In the genomic region with DNA sequence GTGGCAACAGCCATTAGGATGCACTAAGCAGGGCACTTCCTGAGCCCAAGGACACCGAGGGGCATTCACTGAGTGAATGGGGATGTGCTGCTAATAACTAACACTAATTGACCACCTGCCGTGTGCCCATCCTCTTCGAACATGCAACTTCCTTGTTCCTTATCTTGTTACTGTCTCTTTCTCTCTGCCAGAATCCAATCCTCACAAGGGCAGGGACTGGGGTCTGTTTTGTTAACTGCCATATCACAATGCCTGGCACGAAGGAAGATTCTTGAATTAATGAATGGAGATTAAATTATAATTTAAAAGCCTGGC, we compare ENCODE assay signal across 24 cellular contexts. TPM values are rescaled to one million over a fixed set of nuclear protein-coding genes. Genes with fewer than 3 reads are reported as not detected.
A peak's percentile ranks its signal among the peaks of the same experiment; 100 is the strongest.
DNase-seq lines count a peak whose midpoint lies in the region; ATAC-seq and TF ChIP-seq lines count a peak whose summit lies in the region.
"Had no signal": no experiment of that assay in that cellular context is flagged by ENCODE, and none has a peak within 500 bp of the region (broad histone marks: within the 10 kb centered on the region; RNA-seq: fewer than 3 reads in every experiment).

No MANE protein-coding gene starts in this region.

- no TSS peak for BruUV-seq in Caco-2 (replicated peaks; lab: Mats Ljungman, UMichigan)

- H2BK15ac ChIP-seq in H9 (ENCODE audit: low read depth, low read length): no peak overlapping the region

- H4K20me1 ChIP-seq in H9 (ENCODE audit: control insufficient read depth, insufficient read depth, insufficient read length) (no peaks in the 10 kb centered on the region), hepatocyte (ENCODE audit: insufficient read depth, poor library complexity, severe bottlenecking) (no peaks in the 10 kb centered on the region)

- no peak overlapping the region for H3K4ac ChIP-seq in H9 (ENCODE audit: low read depth, low read length)

- no peak overlapping the region for H3K4me3 ChIP-seq in CD8-positive, alpha-beta T cell (ENCODE audit: low read depth, low read length)
- H3K4me3 ChIP-seq in Caco-2 (ENCODE audit: low read depth, low read length) (no peak overlapping the region), hepatocyte (no peak overlapping the region)
- H3K4me3 ChIP-seq: right atrium auricular region, SJCRH30 had no signal

- no peak overlapping the region for H3K9ac ChIP-seq in H9 (ENCODE audit: extremely low read depth, insufficient read length, low read length)

- WGBS in H9 (ENCODE audit: extremely low coverage, insufficient read length, low lambda C conversion rate): no CpG with 5 or more reads among the region's 4 CpGs
- WGBS in hepatocyte (ENCODE audit: low lambda C conversion rate, missing lambda C conversion rate): 69% methylated on average over 4 of the region's 4 CpGs

- no peaks in the 10 kb centered on the region for H3K9me2 ChIP-seq in hepatocyte (replicated peaks; ENCODE audit: insufficient read depth)

- H3K27me3 ChIP-seq in CD8-positive, alpha-beta T cell (ENCODE audit: insufficient read depth, low read length): no peaks in the 10 kb centered on the region
- H3K27me3 ChIP-seq in H9 (ENCODE audit: insufficient read depth, low read length) (no peaks in the 10 kb centered on the region; the same call in none of the 2 replicates), Caco-2 (replicated peaks; ENCODE audit: control insufficient read depth, insufficient read depth, low read length) (no peaks in the 10 kb centered on the region), hepatocyte (peaks cover 12% of the 10 kb centered on the region)
- H3K27me3 ChIP-seq: right atrium auricular region, SJCRH30 had no signal

- H3K36me3 Mint-ChIP-seq in CD8-positive, alpha-beta T cell: peaks cover 8% of the 10 kb centered on the region
- H3K36me3 Mint-ChIP-seq in H9 (ENCODE audit: insufficient read depth in 1 of 3, low read depth in 3 of 3) (peaks cover 27 to 39% (median 34%) of the 10 kb centered on the region in 3 experiments), Caco-2 (ENCODE audit: insufficient read depth, unreplicated experiment) (peaks cover 5% of the 10 kb centered on the region)
- peaks cover 6% of the 10 kb centered on the region for H3K36me3 Mint-ChIP-seq in effector memory CD8-positive, alpha-beta T cell (ENCODE audit: insufficient read depth)
- H3K36me3 Mint-ChIP-seq in naive thymus-derived CD8-positive, alpha-beta T cell: peaks cover 0 to 20% (median 0%) of the 10 kb centered on the region in 3 donors

- H3T11ph ChIP-seq in H9 (ENCODE audit: low read length): no peak overlapping the region

- peaks cover 8% of the 10 kb centered on the region for H3K4me1 Mint-ChIP-seq in CD8-positive, alpha-beta T cell (ENCODE audit: low read depth)
- H3K4me1 Mint-ChIP-seq in H9: peaks cover 0 to 6% of the 10 kb centered on the region in 2 experiments; a peak in 3 of 4 replicates
- H3K4me1 Mint-ChIP-seq in effector memory CD8-positive, alpha-beta T cell (ENCODE audit: low read depth in 2 of 2): peaks cover 0 to 4% of the 10 kb centered on the region in 2 donors
- H3K4me1 Mint-ChIP-seq in naive thymus-derived CD8-positive, alpha-beta T cell: peaks cover 4 to 9% (median 8%) of the 10 kb centered on the region in 4 donors
- H3K4me1 Mint-ChIP-seq in Caco-2 (ENCODE audit: low read depth, unreplicated experiment): no peaks in the 10 kb centered on the region

- no peak overlapping the region for H3K18ac ChIP-seq in H9 (ENCODE audit: insufficient read length, low read depth, low read length)

- H4K8ac ChIP-seq in H9 (replicated peaks; ENCODE audit: insufficient read length, low read depth, low read length): no peak overlapping the region

- H3K14ac ChIP-seq in H9 (ENCODE audit: insufficient read depth, low read length): no peak overlapping the region

- no peak overlapping the region for H3K27ac Mint-ChIP-seq in CD8-positive, alpha-beta T cell
- peak overlapping the region in 1 of 3 experiments; percentile 71; a peak in 1 of 7 replicates for H3K27ac Mint-ChIP-seq in H9
- peak overlapping the region in 1 of 2 donors; percentile 75 for H3K27ac Mint-ChIP-seq in effector memory CD8-positive, alpha-beta T cell
- H3K27ac Mint-ChIP-seq in naive thymus-derived CD8-positive, alpha-beta T cell: no peak overlapping the region
- no peak overlapping the region for H3K27ac Mint-ChIP-seq in Caco-2 (ENCODE audit: unreplicated experiment)
- H3K27ac Mint-ChIP-seq: activated T-helper 1 cell treated with anti-CD3 and anti-CD28 coated beads, Interleukin-12 subunit alpha, Interleukin-12 subunit beta, Interleukin-2, Interleukin-4 antibody, amounts not matched to agents 30 ng/mL and 10 ng/mL and 1 ng/mL, durations not matched to agents 14 hours and 24 hours and 36 hours; type B pancreatic cell had no signal

- no peaks in the 10 kb centered on the region for H3K9me3 Mint-ChIP-seq in CD8-positive, alpha-beta T cell
- H3K9me3 Mint-ChIP-seq in H9 (peaks cover 62 to 77% of the 10 kb centered on the region in 2 experiments), Caco-2 (ENCODE audit: unreplicated experiment) (no peaks in the 10 kb centered on the region)
- H3K9me3 Mint-ChIP-seq in effector memory CD8-positive, alpha-beta T cell: no peaks in the 10 kb centered on the region
- peaks cover 0 to 3% (median 0%) of the 10 kb centered on the region in 9 donors for H3K9me3 Mint-ChIP-seq in naive thymus-derived CD8-positive, alpha-beta T cell
- H3K9me3 Mint-ChIP-seq: activated naive CD4-positive, alpha-beta T cell treated with anti-CD3 and anti-CD28 coated beads, Interleukin-2, amount 50 U/mL, for 72 hours; activated T-helper 1 cell treated with anti-CD3 and anti-CD28 coated beads, Interleukin-12 subunit alpha, Interleukin-12 subunit beta, Interleukin-2, Interleukin-4 antibody, amounts not matched to agents 30 ng/mL and 10 ng/mL and 1 ng/mL, durations not matched to agents 14 hours and 24 hours and 36 hours; type B pancreatic cell had no signal

- no peak overlapping the region for H4K91ac ChIP-seq in H9 (ENCODE audit: insufficient read length, low read depth, low read length)

- no peak overlapping the region for H3K27ac ChIP-seq in CD8-positive, alpha-beta T cell (ENCODE audit: low read depth, low read length)
- H3K27ac ChIP-seq in H9 (ENCODE audit: insufficient read length, low read depth, low read length) (no peak overlapping the region), hepatocyte (no peak overlapping the region)
- H3K27ac ChIP-seq: right atrium auricular region, SJCRH30 had no signal

- H3K4me2 ChIP-seq in H9 (ENCODE audit: insufficient read depth, insufficient read length, low read length) (peak overlapping the region; percentile 2), hepatocyte (no peak overlapping the region)

- no peak overlapping the region for H2AK5ac ChIP-seq in H9 (ENCODE audit: insufficient read length, low read length)

- no peaks in the 10 kb centered on the region for H3K79me1 ChIP-seq in H9 (ENCODE audit: insufficient read depth, low read depth, low read length, poor library complexity, severe bottlenecking)

- H3K4me1 ChIP-seq in CD8-positive, alpha-beta T cell (ENCODE audit: insufficient read depth, low read length): no peaks in the 10 kb centered on the region
- H3K4me1 ChIP-seq in H9 (ENCODE audit: insufficient read depth, low read length): no peaks in the 10 kb centered on the region
- no peaks in the 10 kb centered on the region for H3K4me1 ChIP-seq in Caco-2
- H3K4me1 ChIP-seq in hepatocyte (ENCODE audit: insufficient read depth): no peaks in the 10 kb centered on the region
- H3K4me1 ChIP-seq: right atrium auricular region, SJCRH30 had no signal

- no peak overlapping the region for H2BK5ac ChIP-seq in H9 (ENCODE audit: insufficient read length, low read length)

- H2BK20ac ChIP-seq in H9 (ENCODE audit: low read depth, low read length, poor library complexity, severe bottlenecking): no peak overlapping the region

- H2AFZ ChIP-seq in H9 (ENCODE audit: low read length): no peak overlapping the region
- H2AFZ ChIP-seq in hepatocyte: no peak overlapping the region

- POLR2A ChIA-PET in CD8-positive, alpha-beta T cell (lab: Charles Lee): interaction anchor here (0.6 kb wide), 1 partner anchor 72 kb away, joined by 3 read pairs; no protein-coding TSS in a partner anchor
- POLR2A ChIA-PET in naive thymus-derived CD8-positive, alpha-beta T cell (lab: Charles Lee): interaction anchor here (0.9 to 1.3 kb wide), 2 partner anchors 90 to 179 kb away, joined by 3 to 4 read pairs; no protein-coding TSS in a partner anchor
- POLR2A ChIA-PET in Caco-2 (lab: Charles Lee): interaction anchor here (0.7 kb wide), 1 partner anchor 379 kb away, joined by 5 read pairs; no protein-coding TSS in a partner anchor

- H2BK12ac ChIP-seq in H9 (ENCODE audit: insufficient read length, low read depth, low read length): no peak overlapping the region

- H3K23ac ChIP-seq in H9 (ENCODE audit: insufficient read length, low read depth, low read length): no peak overlapping the region

- no peaks in the 10 kb centered on the region for H3K36me3 ChIP-seq in CD8-positive, alpha-beta T cell (ENCODE audit: insufficient read depth, low read length)
- H3K36me3 ChIP-seq in Caco-2 (ENCODE audit: control insufficient read depth, insufficient read depth, low read length) (no peaks in the 10 kb centered on the region; the same call in 1 of the 2 replicates), hepatocyte (replicated peaks; ENCODE audit: insufficient read depth, low read depth) (no peaks in the 10 kb centered on the region)
- H3K36me3 ChIP-seq: right atrium auricular region, SJCRH30 had no signal

- no peak overlapping the region for H3K56ac ChIP-seq in H9 (ENCODE audit: insufficient read length, low read depth, low read length)

- intact Hi-C loops in CD8-positive, alpha-beta T cell (cut with DNase I, micrococcal nuclease): no loop called here
- intact Hi-C loops in Caco-2 (cut with micrococcal nuclease; ENCODE audit: unreplicated experiment): no loop called here

- no peaks in the 10 kb centered on the region for H3K9me3 ChIP-seq in CD8-positive, alpha-beta T cell (ENCODE audit: low read length)
- H3K9me3 ChIP-seq in H9 (ENCODE audit: control insufficient read depth, low read depth, low read length): peaks cover 13% of the 10 kb centered on the region
- no peaks in the 10 kb centered on the region for H3K9me3 ChIP-seq in Caco-2
- no peaks in the 10 kb centered on the region for H3K9me3 ChIP-seq in hepatocyte (ENCODE audit: low read depth)
- H3K9me3 ChIP-seq: SJCRH30 had no signal

- no peak for TF ChIP-seq CTCF in CD8-positive, alpha-beta T cell (IDR thresholded peaks at IDR 0.05)
- TF ChIP-seq CTCF in H9 (conservative IDR thresholded peaks at IDR 0.05) (no peak), Caco-2 (IDR thresholded peaks at IDR 0.05; ENCODE audit: insufficient read depth in 1 of 2, low read depth in 1 of 2, low read length in 1 of 2, severe bottlenecking in 1 of 2, unreplicated experiment in 1 of 2) (no peak), hepatocyte (IDR thresholded peaks at IDR 0.05; ENCODE audit: poor library complexity) (no peak)

- ATAC-seq in CD8-positive, alpha-beta T cell: no peak
- no peak for ATAC-seq in effector memory CD8-positive, alpha-beta T cell (replicated peaks)
- ATAC-seq in naive thymus-derived CD8-positive, alpha-beta T cell: no peak
- no peak for ATAC-seq in GM18498 (IDR thresholded peaks at IDR 0.05; ENCODE audit: unreplicated experiment)
- ATAC-seq: left cardiac atrium had no signal

- no peak overlapping the region for H4K5ac ChIP-seq in H9 (ENCODE audit: insufficient read length, low read depth, low read length)

- H2BK120ac ChIP-seq in H9 (ENCODE audit: low read depth, low read length, poor library complexity, severe bottlenecking): no peak overlapping the region

- no peak for DNase-seq in CD8-positive, alpha-beta T cell
- DNase-seq in H9 (no peak), Caco-2 (no peak), hepatocyte (ENCODE audit: low spot score) (no peak)
- DNase-seq in effector memory CD8-positive, alpha-beta T cell: no peak
- no peak for DNase-seq in naive thymus-derived CD8-positive, alpha-beta T cell
- no peak for DNase-seq in stimulated activated CD4-positive, alpha-beta T cell treated with anti-CD3 and anti-CD28 coated beads, Interleukin-15, amount 100 ng/mL, for 24 hours
- DNase-seq: activated CD4-positive, alpha-beta T cell treated with anti-CD3 and anti-CD28 coated beads for 4 hours; DMS79; left cardiac atrium; NCI-H1048; NCI-H187; NCI-H526 treated with DMSO at 0.1 percent for 48 hours; SJCRH30 had no signal

- H3K79me2 ChIP-seq in H9 (ENCODE audit: insufficient read depth, low read length) (no peaks in the 10 kb centered on the region), hepatocyte (no peaks in the 10 kb centered on the region)

- CTCF ChIA-PET in CD8-positive, alpha-beta T cell (lab: Charles Lee): interaction anchor here (1.5 kb wide), 1 partner anchor 180 kb away, joined by 4 read pairs; no protein-coding TSS in a partner anchor
- CTCF ChIA-PET in Caco-2 (lab: Charles Lee): interaction anchor here (0.6 kb wide), 1 partner anchor 58 kb away, joined by 10 read pairs; no protein-coding TSS in a partner anchor

- H3K23me2 ChIP-seq in H9 (ENCODE audit: insufficient read length, low read depth, low read length, poor library complexity, severe bottlenecking): no peaks in the 10 kb centered on the region

- peak overlapping the region; percentile 68 for H3K4me3 Mint-ChIP-seq in CD8-positive, alpha-beta T cell
- H3K4me3 Mint-ChIP-seq in H9 (peak overlapping the region in 1 of 2 experiments; percentile 46; a peak in 3 of 5 replicates), Caco-2 (ENCODE audit: unreplicated experiment) (no peak overlapping the region)
- H3K4me3 Mint-ChIP-seq in effector memory CD8-positive, alpha-beta T cell: peak overlapping the region; percentile 66 to 81
- H3K4me3 Mint-ChIP-seq in naive thymus-derived CD8-positive, alpha-beta T cell: peak overlapping the region; percentile 44 to 86 (median 64)
- H3K4me3 Mint-ChIP-seq: activated T-helper 1 cell treated with anti-CD3 and anti-CD28 coated beads, Interleukin-12 subunit alpha, Interleukin-12 subunit beta, Interleukin-2, Interleukin-4 antibody, amounts not matched to agents 30 ng/mL and 10 ng/mL and 1 ng/mL, durations not matched to agents 14 hours and 24 hours and 36 hours; type B pancreatic cell had no signal

- peaks cover 17% of the 10 kb centered on the region for H3K27me3 Mint-ChIP-seq in CD8-positive, alpha-beta T cell (ENCODE audit: low read depth)
- H3K27me3 Mint-ChIP-seq in H9 (ENCODE audit: low read depth) (peaks cover 30% of the 10 kb centered on the region), Caco-2 (ENCODE audit: insufficient read depth, unreplicated experiment) (no peaks in the 10 kb centered on the region)
- peaks cover 15 to 43% of the 10 kb centered on the region in 2 donors for H3K27me3 Mint-ChIP-seq in effector memory CD8-positive, alpha-beta T cell
- H3K27me3 Mint-ChIP-seq in naive thymus-derived CD8-positive, alpha-beta T cell: peaks cover 5 to 21% (median 19%) of the 10 kb centered on the region in 5 donors

RNA-seq across cellular contexts. Expression of a gene that starts 1.3 kb away (rescaled TPM):
- total RNA-seq in CD8-positive, alpha-beta T cell: not detected
- total RNA-seq in H9 (2021) (0.18 TPM in 1 of 2 replicates, not detected in the other), Caco-2 (2022) (not detected in 2 replicates), hepatocyte (0.47 TPM in 1 of 2 replicates, not detected in the other)
- total RNA-seq in naive thymus-derived CD8-positive, alpha-beta T cell: not detected
- not detected for polyA plus RNA-seq in naive thymus-derived CD8-positive, alpha-beta T cell
- 0.65 TPM in 1 of 2 replicates, not detected in the other for polyA plus RNA-seq in hepatocyte
- total RNA-seq: activated T-helper 1 cell treated with anti-CD3 and anti-CD28 coated beads, Interleukin-12 subunit alpha, Interleukin-12 subunit beta, Interleukin-2, Interleukin-4 antibody, amounts not matched to agents 30 ng/mL and 10 ng/mL and 1 ng/mL, durations not matched to agents 14 hours and 24 hours and 36 hours; dermis microvascular lymphatic vessel endothelial cell; endothelial cell of umbilical vein; glomerular endothelial cell; left cardiac atrium; LHCN-M2; osteocyte; right atrium auricular region; SJCRH30 had no signal

RNA-seq across cellular contexts. Expression of a gene that starts 7.8 kb away (rescaled TPM):
- total RNA-seq in CD8-positive, alpha-beta T cell: 1 to 10 TPM; 4.4 to 4.9 TPM
- total RNA-seq in H9 (2021): 3.9 and 4.0 TPM in 2 replicates
- total RNA-seq in naive thymus-derived CD8-positive, alpha-beta T cell: 1 to 10 TPM; 3.6 to 4.9 TPM
- 10 to 100 TPM; 12.6 to 28.0 (median 19.9) TPM for polyA plus RNA-seq in naive thymus-derived CD8-positive, alpha-beta T cell
- 19.5 and 24.1 TPM in 2 replicates for total RNA-seq in Caco-2 (2022)
- 39.0 and 45.8 TPM in 2 replicates for total RNA-seq in hepatocyte
- 97.0 and 97.7 TPM in 2 replicates for polyA plus RNA-seq in hepatocyte
- total RNA-seq: SJCRH30 had no signal
- polyA plus RNA-seq: endothelial cell of umbilical vein had no signal

RNA-seq across cellular contexts. Expression of a gene that starts 25.7 kb away (rescaled TPM):
- 10 to 100 TPM; 73.8 to 80.7 TPM for total RNA-seq in CD8-positive, alpha-beta T cell
- total RNA-seq in H9 (2021): 52.8 and 57.9 TPM in 2 replicates
- 100 to 1,000 TPM; 120 to 124 TPM for total RNA-seq in naive thymus-derived CD8-positive, alpha-beta T cell
- 10 to 100 TPM; 10.5 to 15.9 (median 13.0) TPM for polyA plus RNA-seq in naive thymus-derived CD8-positive, alpha-beta T cell
- total RNA-seq in Caco-2 (2022): 99.6 and 110 TPM in 2 replicates
- 66.5 and 68.9 TPM in 2 replicates for total RNA-seq in hepatocyte
- 96.3 and 115 TPM in 2 replicates for polyA plus RNA-seq in hepatocyte

RNA-seq across cellular contexts. Expression of a gene that starts 41.2 kb away (rescaled TPM):
- total RNA-seq in CD8-positive, alpha-beta T cell: not detected
- total RNA-seq in H9 (2021) (not detected in 2 replicates), Caco-2 (2022) (not detected in 2 replicates), hepatocyte (not detected in 2 replicates)
- not detected for total RNA-seq in naive thymus-derived CD8-positive, alpha-beta T cell
- polyA plus RNA-seq in naive thymus-derived CD8-positive, alpha-beta T cell: not detected
- polyA plus RNA-seq in hepatocyte: 0.13 TPM in 1 of 2 replicates, not detected in the other
- total RNA-seq: activated T-helper 1 cell treated with anti-CD3 and anti-CD28 coated beads, Interleukin-12 subunit alpha, Interleukin-12 subunit beta, Interleukin-2, Interleukin-4 antibody, amounts not matched to agents 30 ng/mL and 10 ng/mL and 1 ng/mL, durations not matched to agents 14 hours and 24 hours and 36 hours; dermis microvascular lymphatic vessel endothelial cell; endothelial cell of umbilical vein; glomerular endothelial cell; left cardiac atrium; LHCN-M2; osteocyte; SJCRH30 had no signal
- polyA plus RNA-seq: endothelial cell of umbilical vein had no signal
